In genomic region chr7:150399421-150399820, GRCh38 we compare ENCODE assay signal across 28 cellular contexts. TPM values are rescaled to one million over a fixed set of nuclear protein-coding genes. Genes with fewer than 3 reads are reported as not detected.
DNase-seq lines count a peak whose midpoint lies in the region; ATAC-seq and TF ChIP-seq lines count a peak whose summit lies in the region.
"Had no signal": no experiment of that assay in that cellular context is flagged by ENCODE, and none has a peak within 500 bp of the region (broad histone marks: within the 10 kb centered on the region; RNA-seq: fewer than 3 reads in every experiment).

No MANE protein-coding gene starts in this region.

- H3K9ac ChIP-seq in PC-3 (ENCODE audit: low read length): no peak overlapping the region
- no peak overlapping the region for H3K9ac ChIP-seq in neuronal stem cell (ENCODE audit: low read depth, low read length, poor library complexity)
- H3K9ac ChIP-seq: KMS-11 had no signal

- WGBS in neuronal stem cell (ENCODE audit: extremely low coverage in 2 of 2, insufficient read length in 2 of 2, insufficient replicate concordance in 1 of 2), 2 donors: no CpG with 5 or more reads among the region's 13 CpGs

- CTCF ChIA-PET in PC-3 (lab: Charles Lee): interaction anchor here (0.6 kb wide), 1 partner anchor 10 kb away, joined by 3 read pairs; no protein-coding TSS in a partner anchor

- peak overlapping the region; percentile 47 for H2BK5ac ChIP-seq in neuronal stem cell (ENCODE audit: low read length)

- no peak overlapping the region for H4K8ac ChIP-seq in neuronal stem cell (ENCODE audit: low read depth, low read length)

- peaks cover 25% of the 10 kb centered on the region for H3K4me1 ChIP-seq in PC-3 (ENCODE audit: insufficient read depth, low read length)
- H3K4me1 ChIP-seq in neuronal stem cell (ENCODE audit: control insufficient read depth in 2 of 2, insufficient read depth in 1 of 2, low read depth in 1 of 2, low read length in 2 of 2): peaks cover 54 to 61% of the 10 kb centered on the region in 2 donors
- peaks cover 27% of the 10 kb centered on the region for H3K4me1 ChIP-seq in BE2C
- H3K4me1 ChIP-seq in tibial artery: peaks cover 0 to 11% (median 11%) of the 10 kb centered on the region in 4 donors

- no peaks in the 10 kb centered on the region for H3K79me2 ChIP-seq in PC-3 (ENCODE audit: low read length)

- no peak overlapping the region for H3K4me3 ChIP-seq in PC-3 (ENCODE audit: low read length)
- H3K4me3 ChIP-seq in neuronal stem cell (ENCODE audit: low read length in 2 of 2): no peak overlapping the region
- no peak overlapping the region for H3K4me3 ChIP-seq in BE2C (ENCODE audit: low read depth, low read length)
- no peak overlapping the region for H3K4me3 ChIP-seq in tibial artery
- H3K4me3 ChIP-seq: lung, ovary, right lobe of liver, upper lobe of left lung had no signal

- 0 out of 2 replicates have a peak overlapping the region, but pooled peaks have one; percentile 55 for H3K27ac ChIP-seq in PC-3 (ENCODE audit: low read length)
- H3K27ac ChIP-seq in neuronal stem cell (replicated peaks; ENCODE audit: low read length): peak overlapping the region; percentile 25
- H3K27ac ChIP-seq in tibial artery: no peak overlapping the region
- H3K27ac ChIP-seq: KMS-11, ovary, right lobe of liver, upper lobe of left lung had no signal

- POLR2A ChIA-PET in PC-3 (lab: Charles Lee; ENCODE audit: unreplicated experiment): no interaction called here

- H3K27me3 ChIP-seq in PC-3 (ENCODE audit: low read length) (no peaks in the 10 kb centered on the region), neuronal stem cell (ENCODE audit: control insufficient read depth in 3 of 3, insufficient read depth in 3 of 3, low read depth in 1 of 3, low read length in 3 of 3) (no peaks in the 10 kb centered on the region), BE2C (no peaks in the 10 kb centered on the region), tibial artery (no peaks in the 10 kb centered on the region)
- H3K27me3 ChIP-seq: ovary, right lobe of liver, upper lobe of left lung had no signal

- no peak overlapping the region for H2BK15ac ChIP-seq in neuronal stem cell (ENCODE audit: low read length)

- H2BK120ac ChIP-seq in neuronal stem cell (ENCODE audit: low read depth, low read length): no peak overlapping the region

- no peaks in the 10 kb centered on the region for H3K36me3 Mint-ChIP-seq in glutamatergic neuron (ENCODE audit: unreplicated experiment)

- intact Hi-C loops in PC-3 (cut with micrococcal nuclease): no loop called here
- intact Hi-C loops in tibial artery (cut with DNase I; ENCODE audit: low total_unique reads): no loop called here

- peak overlapping the region; percentile 19 for H3K27ac Mint-ChIP-seq in glutamatergic neuron (ENCODE audit: unreplicated experiment)
- H3K27ac Mint-ChIP-seq: activated naive CD4-positive, alpha-beta T cell treated with anti-CD3 and anti-CD28 coated beads for 36 hours had no signal

- DNase-seq in PC-3 (no peak), glutamatergic neuron (no peak), neuronal stem cell (ENCODE audit: low spot score) (no peak), BE2C (no peak), tibial artery (no peak)
- no peak for DNase-seq in activated CD4-positive, alpha-beta T cell treated with anti-CD3 and anti-CD28 coated beads for 48 hours
- DNase-seq: activated CD4-positive, alpha-beta T cell treated with anti-CD3 and anti-CD28 coated beads for 1 hour; activated naive CD4-positive, alpha-beta T cell treated with anti-CD3 and anti-CD28 coated beads for 36 hours; activated T-cell treated with anti-CD3 and anti-CD28 coated beads, Interleukin-2, amount 50 U/mL, for 4 hours; amygdala; dermis blood vessel endothelial cell; NCI-H1694 treated with DMSO at 0.1 percent for 48 hours; NCI-H2171 treated with DMSO at 0.1 percent for 48 hours; NCI-H69; Right ventricle myocardium superior; stimulated activated CD4-positive, alpha-beta T cell treated with anti-CD3 and anti-CD28 coated beads, Interleukin-15, amount 100 ng/mL, for 24 hours had no signal

- peaks cover 1% of the 10 kb centered on the region for H3K79me1 ChIP-seq in neuronal stem cell (ENCODE audit: low read depth, low read length)

- H2AFZ ChIP-seq in PC-3 (ENCODE audit: low read length) (no peak overlapping the region), neuronal stem cell (ENCODE audit: low read length) (no peak overlapping the region)

- BruUV-seq in PC-3 (replicated peaks; lab: Mats Ljungman, UMichigan): no TSS peak

- TF ChIP-seq CTCF in PC-3 (conservative IDR thresholded peaks at IDR 0.05; ENCODE audit: low read depth, low read length) (no peak), glutamatergic neuron (IDR thresholded peaks at IDR 0.05; ENCODE audit: partially characterized antibody, unreplicated experiment) (no peak), BE2C (IDR thresholded peaks at IDR 0.05; ENCODE audit: low read depth, low read length) (no peak), tibial artery (IDR thresholded peaks at IDR 0.05) (no peak)

- H3K4me2 ChIP-seq in PC-3 (ENCODE audit: low read length) (peak overlapping the region; percentile 5; the same call in 1 of the 2 replicates), neuronal stem cell (ENCODE audit: insufficient read depth, low read length, poor library complexity, severe bottlenecking) (no peak overlapping the region)
- H3K4me2 ChIP-seq: KMS-11 had no signal

- no peak overlapping the region for H4K91ac ChIP-seq in neuronal stem cell (ENCODE audit: low read depth, low read length, poor library complexity)

- peaks cover 8% of the 10 kb centered on the region for H3K27me3 Mint-ChIP-seq in glutamatergic neuron (ENCODE audit: unreplicated experiment)

- no peaks in the 10 kb centered on the region for H3K9me2 ChIP-seq in PC-3 (replicated peaks; ENCODE audit: low read length)

- no peaks in the 10 kb centered on the region for H4K20me1 ChIP-seq in PC-3 (ENCODE audit: low read length)

- H2BK12ac ChIP-seq in neuronal stem cell (ENCODE audit: low read length): no peak overlapping the region

- H3K9me3 Mint-ChIP-seq in glutamatergic neuron (ENCODE audit: unreplicated experiment): peaks cover 9% of the 10 kb centered on the region
- H3K9me3 Mint-ChIP-seq: activated naive CD4-positive, alpha-beta T cell treated with anti-CD3 and anti-CD28 coated beads for 36 hours; activated T-cell treated with anti-CD3 and anti-CD28 coated beads, Interleukin-2, amount 50 U/mL, for 4 hours had no signal

- no peak overlapping the region for H3K4me3 Mint-ChIP-seq in glutamatergic neuron (ENCODE audit: unreplicated experiment)
- H3K4me3 Mint-ChIP-seq: activated naive CD4-positive, alpha-beta T cell treated with anti-CD3 and anti-CD28 coated beads for 36 hours; activated T-cell treated with anti-CD3 and anti-CD28 coated beads, Interleukin-2, amount 50 U/mL, for 4 hours; CD14-positive monocyte had no signal

- peaks cover 54% of the 10 kb centered on the region for H3K4me1 Mint-ChIP-seq in glutamatergic neuron (ENCODE audit: low read depth, unreplicated experiment)

- no peaks in the 10 kb centered on the region for H3K9me3 ChIP-seq in PC-3 (ENCODE audit: low read length)
- H3K9me3 ChIP-seq in neuronal stem cell (replicated peaks in 1 of 2; ENCODE audit: control insufficient read depth in 2 of 2, insufficient read depth in 1 of 2, low read depth in 1 of 2, low read length in 2 of 2): no peaks in the 10 kb centered on the region
- no peaks in the 10 kb centered on the region for H3K9me3 ChIP-seq in BE2C
- H3K9me3 ChIP-seq in tibial artery: no peaks in the 10 kb centered on the region
- H3K9me3 ChIP-seq: ovary, right lobe of liver, upper lobe of left lung had no signal

- H3K4ac ChIP-seq in neuronal stem cell (ENCODE audit: low read length): no peak overlapping the region

- no peak overlapping the region for H3K14ac ChIP-seq in neuronal stem cell (ENCODE audit: low read length)

- H3K36me3 ChIP-seq in PC-3 (ENCODE audit: low read depth, low read length): no peaks in the 10 kb centered on the region
- H3K36me3 ChIP-seq in neuronal stem cell (replicated peaks in 1 of 2; ENCODE audit: control insufficient read depth in 2 of 2, insufficient read depth in 2 of 2, low read length in 2 of 2): peaks cover 14 to 33% of the 10 kb centered on the region in 2 donors
- H3K36me3 ChIP-seq in BE2C: peaks cover 13% of the 10 kb centered on the region
- peaks cover 3 to 33% (median 14%) of the 10 kb centered on the region in 3 donors for H3K36me3 ChIP-seq in tibial artery
- H3K36me3 ChIP-seq: ovary, right lobe of liver had no signal

- H3F3A ChIP-seq in PC-3 (ENCODE audit: low read length, unreplicated experiment): no peaks in the 10 kb centered on the region

- H2AK5ac ChIP-seq in neuronal stem cell (ENCODE audit: low read depth, low read length): peak overlapping the region; percentile 30

- peak; percentile 46 for ATAC-seq in GM18520 (IDR thresholded peaks at IDR 0.05; ENCODE audit: unreplicated experiment)
- ATAC-seq in PC-3: peak; percentile 7
- ATAC-seq in GM21528 (IDR thresholded peaks at IDR 0.05; ENCODE audit: low FRiP score, unreplicated experiment): no peak
- ATAC-seq: activated T-cell treated with anti-CD3 and anti-CD28 coated beads, Interleukin-2, amount 50 U/mL, for 4 hours; right lobe of liver had no signal

- H3K18ac ChIP-seq in neuronal stem cell (ENCODE audit: low read length): peak overlapping the region; percentile 62

- no peak overlapping the region for H3K23ac ChIP-seq in neuronal stem cell (ENCODE audit: low read depth, low read length, poor library complexity)

RNA-seq across cellular contexts. Expression of gene ZNF775, which starts 20.3 kb away (rescaled TPM):
- total RNA-seq in PC-3 (2014; rRNA removed): 3.7 and 4.7 TPM in 2 replicates
- total RNA-seq in glutamatergic neuron (ENCODE audit: unreplicated experiment): 20.5 TPM
- 15.9 TPM for polyA plus RNA-seq in neuronal stem cell (2013, experiment 1 of 2)
- polyA plus RNA-seq in neuronal stem cell (2013, experiment 2 of 2): 15.7 TPM
- polyA plus RNA-seq in BE2C (2012; ENCODE audit: insufficient read depth, insufficient read length, low read depth): 18.2 TPM

RNA-seq across cellular contexts. Expression of gene REPIN1, which starts 30.8 kb away (rescaled TPM):
- total RNA-seq in PC-3 (2014; rRNA removed): 124 and 153 TPM in 2 replicates
- total RNA-seq in glutamatergic neuron (ENCODE audit: unreplicated experiment): 146 TPM
- 84.5 TPM for polyA plus RNA-seq in neuronal stem cell (2013, experiment 1 of 2)
- polyA plus RNA-seq in neuronal stem cell (2013, experiment 2 of 2): 85.1 TPM
- polyA plus RNA-seq in BE2C (2012; ENCODE audit: insufficient read depth, insufficient read length, low read depth): 396 TPM

RNA-seq across cellular contexts. Expression of gene GIMAP8, which starts 51.0 kb away (rescaled TPM):
- total RNA-seq in PC-3 (2014; rRNA removed) (not detected in 2 replicates), glutamatergic neuron (ENCODE audit: unreplicated experiment) (not detected)
- not detected for polyA plus RNA-seq in neuronal stem cell (2013, experiment 1 of 2)
- not detected for polyA plus RNA-seq in neuronal stem cell (2013, experiment 2 of 2)
- not detected for polyA plus RNA-seq in BE2C (2012; ENCODE audit: insufficient read depth, insufficient read length, low read depth)
- total RNA-seq: Daoy, myocyte had no signal
- polyA plus RNA-seq: AG04450 had no signal

RNA-seq across cellular contexts. Expression of gene RARRES2, which starts 58.0 kb away (rescaled TPM):
- total RNA-seq in PC-3 (2014; rRNA removed): 1.6 TPM in 1 of 2 replicates, not detected in the other
- total RNA-seq in glutamatergic neuron (ENCODE audit: unreplicated experiment): 0.86 TPM
- 0.99 TPM for polyA plus RNA-seq in neuronal stem cell (2013, experiment 1 of 2)
- 1.0 TPM for polyA plus RNA-seq in neuronal stem cell (2013, experiment 2 of 2)
- polyA plus RNA-seq in BE2C (2012; ENCODE audit: insufficient read depth, insufficient read length, low read depth): not detected
- total RNA-seq: activated CD8-positive, alpha-beta memory T cell treated with anti-CD3 and anti-CD28 coated beads for 36 hours; activated naive CD4-positive, alpha-beta T cell treated with anti-CD3 and anti-CD28 coated beads for 36 hours had no signal
- polyA plus RNA-seq: CD14-positive monocyte had no signal

Comparison
In these comparisons a context has a peak if more than half of its experiments do, and no peak if none do; other contexts are left out.
1. H3K27ac ChIP-seq: peak in PC-3 (single experiment) and neuronal stem cell (single experiment); none in tibial artery (0 of 2).